ENCODE assay signal across 14 cellular contexts in the genomic region with DNA sequence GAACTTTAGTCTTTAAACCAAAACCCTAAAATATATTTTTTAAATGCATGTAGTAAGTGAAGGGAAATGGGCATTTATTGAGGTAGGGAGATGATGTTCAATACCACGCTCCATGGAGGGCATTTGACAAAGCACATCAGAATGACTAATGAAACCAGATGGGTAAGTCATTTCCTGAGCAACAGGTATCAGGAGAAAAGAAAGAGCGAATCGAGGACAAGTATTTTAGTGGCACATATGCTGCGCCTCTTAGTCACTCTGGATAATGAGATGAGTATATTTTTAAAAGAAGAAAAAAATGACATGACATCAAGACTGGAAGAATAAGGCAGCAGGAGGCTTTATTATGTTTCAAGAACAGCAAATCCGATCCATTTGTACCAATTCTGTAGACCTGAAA.
A peak's percentile ranks its signal among the peaks of the same experiment; 100 is the strongest.
DNase-seq lines count a peak whose midpoint lies in the region; ATAC-seq and TF ChIP-seq lines count a peak whose summit lies in the region.
"Had no signal": no experiment of that assay in that cellular context is flagged by ENCODE, and none has a peak within 500 bp of the region (broad histone marks: within the 10 kb centered on the region; RNA-seq: fewer than 3 reads in every experiment).

No MANE protein-coding gene starts in this region.

- H3K4me1 ChIP-seq in PC-3 (ENCODE audit: insufficient read depth, low read length) (peaks cover 34% of the 10 kb centered on the region), skeletal muscle tissue (ENCODE audit: control insufficient read depth in 3 of 3, insufficient read depth in 3 of 3, low read length in 3 of 3) (peaks cover 17 to 22% (median 17%) of the 10 kb centered on the region in 3 donors)

- H4K20me1 ChIP-seq in PC-3 (ENCODE audit: low read length): no peaks in the 10 kb centered on the region

- H3K9ac ChIP-seq in PC-3 (ENCODE audit: low read length) (no peak overlapping the region; the same call in 1 of the 2 replicates), skeletal muscle tissue (ENCODE audit: low read depth in 1 of 3, low read length in 3 of 3) (no peak overlapping the region)

- CTCF ChIA-PET in activated naive CD4-positive, alpha-beta T cell treated with anti-CD3 and anti-CD28 coated beads for 36 hours (lab: Charles Lee): interaction anchor here (0.6 kb wide), 1 partner anchor 70 kb away, joined by 3 read pairs; no protein-coding TSS in a partner anchor
- CTCF ChIA-PET in PC-3 (lab: Charles Lee): interaction anchor here (0.7 kb wide), 1 partner anchor 116 kb away, joined by 3 read pairs; no protein-coding TSS in a partner anchor

- H3K27ac ChIP-seq in PC-3 (ENCODE audit: low read length) (peak overlapping the region; percentile 64), skeletal muscle tissue (ENCODE audit: low read depth, low read length) (peak overlapping the region; percentile 59)
- H3K27ac ChIP-seq: skin epidermis had no signal

- H3K9me3 ChIP-seq in PC-3 (ENCODE audit: low read length) (no peaks in the 10 kb centered on the region), skeletal muscle tissue (ENCODE audit: control insufficient read depth in 3 of 3, low read length in 3 of 3) (no peaks in the 10 kb centered on the region)

- peak; percentile 87 for ATAC-seq in PC-3
- peak; percentile 27 for ATAC-seq in activated naive CD8-positive, alpha-beta T cell treated with anti-CD3 and anti-CD28 coated beads, Interleukin-2, amount 10 ng/mL, durations not matched to agents 7 days and 5 days (ENCODE audit: low read depth)
- ATAC-seq: Panc1 had no signal

- H3F3A ChIP-seq in PC-3 (ENCODE audit: low read length, unreplicated experiment): no peaks in the 10 kb centered on the region

- no peak overlapping the region for H3K4me3 Mint-ChIP-seq in activated naive CD4-positive, alpha-beta T cell treated with anti-CD3 and anti-CD28 coated beads for 36 hours
- H3K4me3 Mint-ChIP-seq in activated naive CD8-positive, alpha-beta T cell treated with anti-CD3 and anti-CD28 coated beads, Interleukin-2, amount 10 ng/mL, durations not matched to agents 7 days and 5 days: no peak overlapping the region

- intact Hi-C loops in activated naive CD4-positive, alpha-beta T cell treated with anti-CD3 and anti-CD28 coated beads for 36 hours (cut with micrococcal nuclease): loop anchor here (1.0 to 2.0 kb wide), 7 partner anchors 8 to 66 kb away; no protein-coding TSS in a partner anchor
- intact Hi-C loops in PC-3 (cut with micrococcal nuclease): no loop called here

- H3K36me3 ChIP-seq in PC-3 (ENCODE audit: low read depth, low read length): no peaks in the 10 kb centered on the region
- no peaks in the 10 kb centered on the region for H3K36me3 ChIP-seq in skeletal muscle tissue (ENCODE audit: control insufficient read depth in 3 of 3, insufficient read depth in 3 of 3, low read length in 3 of 3)

- H3K27me3 ChIP-seq in PC-3 (ENCODE audit: low read length) (no peaks in the 10 kb centered on the region), skeletal muscle tissue (ENCODE audit: control insufficient read depth in 3 of 3, insufficient read depth in 3 of 3, low read length in 3 of 3) (no peaks in the 10 kb centered on the region)

- peak; percentile 60 for DNase-seq in activated naive CD4-positive, alpha-beta T cell treated with anti-CD3 and anti-CD28 coated beads for 36 hours
- DNase-seq in activated naive CD4-positive, alpha-beta T cell (lab: John Stamatoyannopoulos, UW): no peak
- DNase-seq in PC-3 (peak; percentile 88), DMS79 treated with DMSO at 0.1 percent for 48 hours (lab: John Stamatoyannopoulos, UW) (no peak), DMS53 (lab: John Stamatoyannopoulos, UW) (no peak)
- no peak for DNase-seq in activated naive CD8-positive, alpha-beta T cell treated with anti-CD3 and anti-CD28 coated beads, Interleukin-2, amount 10 ng/mL, durations not matched to agents 7 days and 5 days
- no peak for DNase-seq in NK-92 treated with Interleukin-12 subunit alpha and Interleukin-12 subunit beta, amount 100 ng/mL, for 24 hours (lab: John Stamatoyannopoulos, UW)
- DNase-seq: H7, head of caudate nucleus, NCI-H510A treated with DMSO at 0.1 percent for 48 hours, substantia nigra had no signal

- peaks cover 9% of the 10 kb centered on the region for H3K36me3 Mint-ChIP-seq in activated naive CD4-positive, alpha-beta T cell treated with anti-CD3 and anti-CD28 coated beads for 36 hours (ENCODE audit: low read depth)
- H3K36me3 Mint-ChIP-seq in activated naive CD8-positive, alpha-beta T cell treated with anti-CD3 and anti-CD28 coated beads, Interleukin-2, amount 10 ng/mL, durations not matched to agents 7 days and 5 days: peaks cover 7% of the 10 kb centered on the region

- BruUV-seq in PC-3 (replicated peaks; lab: Mats Ljungman, UMichigan): no TSS peak

- peak overlapping the region; percentile 81 for H3K27ac Mint-ChIP-seq in activated naive CD4-positive, alpha-beta T cell treated with anti-CD3 and anti-CD28 coated beads for 36 hours
- H3K27ac Mint-ChIP-seq in activated naive CD8-positive, alpha-beta T cell treated with anti-CD3 and anti-CD28 coated beads, Interleukin-2, amount 10 ng/mL, durations not matched to agents 7 days and 5 days: no peak overlapping the region

- H3K4me2 ChIP-seq in PC-3 (ENCODE audit: low read length): peak overlapping the region; percentile 30

- POLR2A ChIA-PET in PC-3 (lab: Charles Lee; ENCODE audit: unreplicated experiment): no interaction called here
- POLR2A ChIA-PET in activated naive CD8-positive, alpha-beta T cell treated with anti-CD3 and anti-CD28 coated beads, Interleukin-2, amount 10 ng/mL, durations not matched to agents 7 days and 5 days (lab: Charles Lee): no interaction called here

- peaks cover 12% of the 10 kb centered on the region for H3K9me3 Mint-ChIP-seq in activated naive CD4-positive, alpha-beta T cell treated with anti-CD3 and anti-CD28 coated beads for 36 hours
- H3K9me3 Mint-ChIP-seq in activated naive CD8-positive, alpha-beta T cell treated with anti-CD3 and anti-CD28 coated beads, Interleukin-2, amount 10 ng/mL, durations not matched to agents 7 days and 5 days: peaks cover 13% of the 10 kb centered on the region

- H2AFZ ChIP-seq in PC-3 (ENCODE audit: low read length): no peak overlapping the region

- TF ChIP-seq CTCF in PC-3 (conservative IDR thresholded peaks at IDR 0.05; ENCODE audit: low read depth, low read length): no peak

- no peaks in the 10 kb centered on the region for H3K9me2 ChIP-seq in PC-3 (replicated peaks; ENCODE audit: low read length)

- H3K27me3 Mint-ChIP-seq in activated naive CD4-positive, alpha-beta T cell treated with anti-CD3 and anti-CD28 coated beads for 36 hours (ENCODE audit: low read depth): no peaks in the 10 kb centered on the region
- H3K27me3 Mint-ChIP-seq in activated naive CD8-positive, alpha-beta T cell treated with anti-CD3 and anti-CD28 coated beads, Interleukin-2, amount 10 ng/mL, durations not matched to agents 7 days and 5 days: no peaks in the 10 kb centered on the region

- H3K79me2 ChIP-seq in PC-3 (ENCODE audit: low read length): no peaks in the 10 kb centered on the region

- H3K4me1 Mint-ChIP-seq in activated naive CD4-positive, alpha-beta T cell treated with anti-CD3 and anti-CD28 coated beads for 36 hours (ENCODE audit: low read depth): peaks cover 65% of the 10 kb centered on the region
- peaks cover 33% of the 10 kb centered on the region for H3K4me1 Mint-ChIP-seq in activated naive CD8-positive, alpha-beta T cell treated with anti-CD3 and anti-CD28 coated beads, Interleukin-2, amount 10 ng/mL, durations not matched to agents 7 days and 5 days

- no peak overlapping the region for H3K4me3 ChIP-seq in PC-3 (ENCODE audit: low read length)
- no peak overlapping the region for H3K4me3 ChIP-seq in skeletal muscle tissue (ENCODE audit: low read length in 3 of 3)
- H3K4me3 ChIP-seq: skin epidermis had no signal

Comparison
In these comparisons a context has a peak if more than half of its experiments do, and no peak if none do; other contexts are left out.
1. DNase-seq: peak in activated naive CD4-positive, alpha-beta T cell treated with anti-CD3 and anti-CD28 coated beads for 36 hours (single experiment) and PC-3 (single experiment); none in activated naive CD4-positive, alpha-beta T cell (0 of 4), activated naive CD8-positive, alpha-beta T cell treated with anti-CD3 and anti-CD28 coated beads, Interleukin-2, amount 10 ng/mL, durations not matched to agents 7 days and 5 days (single experiment), DMS79 treated with DMSO at 0.1 percent for 48 hours (single experiment), DMS53 (single experiment) and NK-92 treated with Interleukin-12 subunit alpha and Interleukin-12 subunit beta, amount 100 ng/mL, for 24 hours (single experiment).